7 cellular contexts compared by ENCODE assay signal in genomic region chr12:79944565-79944964, GRCh38.
"Had no signal": no experiment of that assay in that cellular context is flagged by ENCODE, and none has a peak within 500 bp of the region (broad histone marks: within the 10 kb centered on the region; RNA-seq: fewer than 3 reads in every experiment).

No MANE protein-coding gene starts in this region.

- H3K27ac ChIP-seq: HL-60, KMS-11 had no signal

- DNase-seq: IMR-90, KBM-7, KG1 had no signal

- H3K9ac ChIP-seq: KMS-11 had no signal

- FAIRE-seq: HepG2, HTR-8/SVneo had no signal

- H3K4me2 ChIP-seq: KMS-11 had no signal
